ENCODE assay signal across 18 cellular contexts in genomic region chr15:80514071-80514780, GRCh38.
DNase-seq lines count a peak whose midpoint lies in the region; TF ChIP-seq lines count a peak whose summit lies in the region.
"Had no signal": no experiment of that assay in that cellular context is flagged by ENCODE, and none has a peak within 500 bp of the region (broad histone marks: within the 10 kb centered on the region; RNA-seq: fewer than 3 reads in every experiment).

No MANE protein-coding gene starts in this region.

- H3K27ac ChIP-seq in brain microvascular endothelial cell, result peak overlapping the region; percentile 12
- H3K27ac ChIP-seq in ovary, result no peak overlapping the region
- H3K27ac ChIP-seq: cardiac muscle cell, KMS-11, sigmoid colon had no signal

- H3K4me3 ChIP-seq in brain microvascular endothelial cell (ENCODE audit: low read depth, low read length), result no peak overlapping the region
- no peak overlapping the region for H3K4me3 ChIP-seq in ovary
- H3K4me3 ChIP-seq: cardiac muscle cell, HAP-1, sigmoid colon had no signal

- H3K36me3 ChIP-seq in brain microvascular endothelial cell (replicated peaks) (no peaks in the 10 kb centered on the region), ovary (no peaks in the 10 kb centered on the region)
- H3K36me3 ChIP-seq: cardiac muscle cell, HAP-1 had no signal

- TF ChIP-seq CTCF in brain microvascular endothelial cell (IDR thresholded peaks at IDR 0.05; ENCODE audit: low read depth, low read length, missing control alignments) (no peak), ovary (IDR thresholded peaks at IDR 0.05) (no peak)

- TF ChIP-seq POLR2A in ovary (IDR thresholded peaks at IDR 0.05), result no peak

- DNase-seq in A172 (ENCODE audit: low spot score) (peak; percentile 40), GM04504 (ENCODE audit: low read depth) (peak; percentile 52), brain microvascular endothelial cell (peak; percentile 39), hepatic stellate cell (ENCODE audit: low spot score) (peak; percentile 59), AML-193 (lab: John Stamatoyannopoulos, UW) (no peak), ovary (no peak), putamen (ENCODE audit: low spot score) (no peak), dermis blood vessel endothelial cell (no peak)
- DNase-seq: ACHN; activated CD4-positive, CD25-positive, alpha-beta regulatory T cell; activated naive CD4-positive, alpha-beta T cell treated with anti-CD3 and anti-CD28 coated beads for 36 hours; DMS 273 treated with DMSO at 0.1 percent for 48 hours; natural killer cell; NCI-H510A treated with DMSO at 0.1 percent for 48 hours; sigmoid colon had no signal

- in situ Hi-C loops in brain microvascular endothelial cell (cut with HindIII; ENCODE audit: low pct_ligation_motif_present, low sequenced_read_pairs), result no loop called here

- 85 to 86% (median 86%) methylated on average over 10 of the region's 10 CpGs for WGBS in ovary, 3 donors

- TF ChIP-seq EP300 in ovary (IDR thresholded peaks at IDR 0.05), result no peak

- no peaks in the 10 kb centered on the region for H3K27me3 ChIP-seq in brain microvascular endothelial cell (replicated peaks)
- no peaks in the 10 kb centered on the region for H3K27me3 ChIP-seq in ovary
- H3K27me3 ChIP-seq: cardiac muscle cell, sigmoid colon had no signal

- H3K4me1 ChIP-seq in ovary (ENCODE audit: insufficient read depth), result peaks cover 3% of the 10 kb centered on the region
- H3K4me1 ChIP-seq: HAP-1, sigmoid colon had no signal

- intact Hi-C loops in ovary (cut with DNase I), result loop anchor here in 1 of 4 donors (5.0 kb wide), 1 partner anchor 52 kb away; no protein-coding TSS in a partner anchor

- H3K9me3 ChIP-seq in ovary, result peaks cover 0 to 2% of the 10 kb centered on the region in 2 donors
- H3K9me3 ChIP-seq: HAP-1 had no signal

Comparison
In these comparisons a context has a peak if more than half of its experiments do, and no peak if none do; other contexts are left out.
1. DNase-seq: peak in A172 (single experiment), GM04504 (single experiment), brain microvascular endothelial cell (single experiment) and hepatic stellate cell (single experiment); none in AML-193 (0 of 2), ovary (0 of 5), putamen (single experiment) and dermis blood vessel endothelial cell (single experiment).